26 cellular contexts compared by ENCODE assay signal in the genomic region with DNA sequence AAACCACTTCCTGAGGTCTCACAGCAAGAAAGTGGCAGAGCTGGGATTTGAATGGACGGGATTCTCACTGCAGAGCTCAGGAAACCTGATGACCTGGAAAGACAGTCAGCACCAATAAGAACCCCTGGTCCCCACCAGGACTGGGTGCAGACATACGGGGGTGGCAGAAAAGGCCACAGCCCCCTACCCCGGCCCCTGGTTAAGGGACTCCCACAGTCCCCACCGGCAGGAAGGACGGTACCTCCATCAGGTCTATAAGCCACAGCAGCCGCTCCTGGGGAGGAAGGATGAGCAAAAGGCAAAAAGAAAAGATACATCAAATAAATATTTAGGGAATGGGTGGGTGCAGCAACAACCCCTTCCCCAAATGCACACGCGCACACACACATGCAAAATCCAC. TPM values are rescaled to one million over a fixed set of nuclear protein-coding genes. Genes with fewer than 3 reads are reported as not detected.
DNase-seq lines count a peak whose midpoint lies in the region; ATAC-seq and TF ChIP-seq lines count a peak whose summit lies in the region.
"Had no signal": no experiment of that assay in that cellular context is flagged by ENCODE, and none has a peak within 500 bp of the region (broad histone marks: within the 10 kb centered on the region; RNA-seq: fewer than 3 reads in every experiment).

No MANE protein-coding gene starts in this region.

- H3K27me3 Mint-ChIP-seq in chondrocyte (ENCODE audit: low read depth) (no peaks in the 10 kb centered on the region), T-helper 17 cell (peaks cover 3% of the 10 kb centered on the region)
- H3K27me3 Mint-ChIP-seq: CD4-positive, alpha-beta memory T cell; CD4-positive, CD25-positive, alpha-beta regulatory T cell; CD8-positive, alpha-beta memory T cell had no signal

- peak; percentile 19 for DNase-seq in cardiac septum (ENCODE audit: low spot score)
- DNase-seq in right atrium auricular region (ENCODE audit: low spot score): no peak
- DNase-seq in chondrocyte (ENCODE audit: low spot score): peak; percentile 68
- DNase-seq in spleen: peak; percentile 23
- peak; percentile 39 for DNase-seq in upper lobe of right lung
- DNase-seq in T-helper 17 cell: no peak
- DNase-seq: 8988T; ACHN; BE2C; C1 segment of cervical spinal cord; CD4-positive, alpha-beta memory T cell; CD4-positive, CD25-positive, alpha-beta regulatory T cell; CD8-positive, alpha-beta memory T cell; COR-L47; DMS 273 treated with DMSO at 0.1 percent for 48 hours; DMS153; DMS53; DMS79; DND-41; EL; GDM1 had no signal

- no peaks in the 10 kb centered on the region for H3K36me3 ChIP-seq in right atrium auricular region
- peaks cover 0 to 42% (median 3%) of the 10 kb centered on the region in 6 donors for H3K36me3 ChIP-seq in spleen
- no peaks in the 10 kb centered on the region for H3K36me3 ChIP-seq in upper lobe of right lung
- H3K36me3 ChIP-seq: BE2C, BLaER1 had no signal

- H3K4me3 ChIP-seq in right atrium auricular region (no peak overlapping the region), spleen (no peak overlapping the region), upper lobe of right lung (no peak overlapping the region)
- H3K4me3 ChIP-seq: BLaER1, GM12878 had no signal

- H3K4me1 ChIP-seq in right atrium auricular region (no peaks in the 10 kb centered on the region), spleen (peaks cover 0 to 6% (median 0%) of the 10 kb centered on the region in 6 donors), upper lobe of right lung (no peaks in the 10 kb centered on the region)
- H3K4me1 ChIP-seq: BE2C, BLaER1 had no signal

- no peaks in the 10 kb centered on the region for H3K9me3 ChIP-seq in right atrium auricular region
- H3K9me3 ChIP-seq in spleen: no peaks in the 10 kb centered on the region
- no peaks in the 10 kb centered on the region for H3K9me3 ChIP-seq in upper lobe of right lung
- H3K9me3 ChIP-seq in T-helper 17 cell (ENCODE audit: control insufficient read depth, low read length, poor library complexity, severe bottlenecking): no peaks in the 10 kb centered on the region
- H3K9me3 ChIP-seq: BE2C, BLaER1 had no signal

- no peak overlapping the region for H3K27ac Mint-ChIP-seq in chondrocyte (ENCODE audit: unreplicated experiment)
- H3K27ac Mint-ChIP-seq in T-helper 17 cell: no peak overlapping the region
- H3K27ac Mint-ChIP-seq: CD14-positive monocyte had no signal

- intact Hi-C loops in cardiac septum (cut with DNase I): no loop called here
- intact Hi-C loops in spleen (cut with DNase I; ENCODE audit: low total_unique reads): no loop called here
- intact Hi-C loops in upper lobe of right lung (cut with DNase I): no loop called here

- H3K36me3 Mint-ChIP-seq in chondrocyte (ENCODE audit: low read depth): peaks cover 7% of the 10 kb centered on the region
- peaks cover 2% of the 10 kb centered on the region for H3K36me3 Mint-ChIP-seq in T-helper 17 cell (ENCODE audit: low read depth)
- H3K36me3 Mint-ChIP-seq: CD4-positive, alpha-beta memory T cell had no signal

- 92 to 96% (median 93%) methylated on average over 8 of the region's 8 CpGs for WGBS in spleen, 5 donors

- no peaks in the 10 kb centered on the region for H3K9me3 Mint-ChIP-seq in chondrocyte (ENCODE audit: low read depth)
- H3K9me3 Mint-ChIP-seq: CD4-positive, alpha-beta memory T cell; CD4-positive, CD25-positive, alpha-beta regulatory T cell; CD8-positive, alpha-beta memory T cell had no signal

- no peak for ATAC-seq in upper lobe of right lung
- ATAC-seq in HG03342 (IDR thresholded peaks at IDR 0.05; ENCODE audit: unreplicated experiment): no peak
- ATAC-seq in T-helper 17 cell: no peak
- ATAC-seq in GM21447 (IDR thresholded peaks at IDR 0.05; ENCODE audit: unreplicated experiment): no peak
- ATAC-seq: GM12878 had no signal

- H3K4me3 Mint-ChIP-seq in chondrocyte (ENCODE audit: unreplicated experiment): no peak overlapping the region
- no peak overlapping the region for H3K4me3 Mint-ChIP-seq in T-helper 17 cell
- H3K4me3 Mint-ChIP-seq: CD14-positive monocyte; CD4-positive, CD25-positive, alpha-beta regulatory T cell; CD8-positive, alpha-beta memory T cell had no signal

- H3K4me1 Mint-ChIP-seq in chondrocyte (ENCODE audit: low read depth) (peaks cover 3% of the 10 kb centered on the region), T-helper 17 cell (peaks cover 36% of the 10 kb centered on the region)

- TF ChIP-seq CTCF in right atrium auricular region (IDR thresholded peaks at IDR 0.05) (no peak), chondrocyte (IDR thresholded peaks at IDR 0.05) (no peak), spleen (IDR thresholded peaks at IDR 0.05 in 8 of 11, conservative IDR thresholded peaks at IDR 0.05 in 3 of 11) (no peak), upper lobe of right lung (IDR thresholded peaks at IDR 0.05) (no peak)

- no peaks in the 10 kb centered on the region for H3K27me3 ChIP-seq in right atrium auricular region
- H3K27me3 ChIP-seq in spleen (replicated peaks in 1 of 7): no peaks in the 10 kb centered on the region
- no peaks in the 10 kb centered on the region for H3K27me3 ChIP-seq in upper lobe of right lung
- H3K27me3 ChIP-seq: BE2C, BLaER1 had no signal

- no peak for TF ChIP-seq POLR2A in spleen (IDR thresholded peaks at IDR 0.05)

- H3K27ac ChIP-seq in right atrium auricular region (no peak overlapping the region), spleen (no peak overlapping the region), upper lobe of right lung (no peak overlapping the region)
- H3K27ac ChIP-seq: BLaER1 had no signal

RNA-seq across cellular contexts. Expression of a gene that starts 32.0 kb away (rescaled TPM):
- total RNA-seq in cardiac septum: 4.5 TPM
- total RNA-seq in right atrium auricular region: 1 to 10 TPM; 3.1 to 7.8 TPM
- total RNA-seq in chondrocyte: 19.1 to 43.1 TPM (median 43.0 TPM) in 3 replicates
- 100 to 1,000 TPM; 198 to 324 (median 238) TPM for total RNA-seq in spleen
- 100 to 1,000 TPM in 2 of 3 donors, 10 to 100 TPM in 1; 92.9 to 129 (median 124) TPM for polyA plus RNA-seq in spleen
- total RNA-seq in upper lobe of right lung: 54.7 TPM
- 100 to 1,000 TPM; 263 to 323 TPM for total RNA-seq in T-helper 17 cell

Comparison
In these comparisons a context has a peak if more than half of its experiments do, and no peak if none do; other contexts are left out.
1. DNase-seq: peak in cardiac septum (single experiment), chondrocyte (single experiment), spleen (single experiment) and upper lobe of right lung (single experiment); none in right atrium auricular region (single experiment) and T-helper 17 cell (0 of 3).